ENCODE assay signal across 22 cellular contexts in genomic region chr3:126126811-126127431, GRCh38. TPM values are rescaled to one million over a fixed set of nuclear protein-coding genes. Genes with fewer than 3 reads are reported as not detected.
DNase-seq lines count a peak whose midpoint lies in the region; ATAC-seq and TF ChIP-seq lines count a peak whose summit lies in the region.
"Had no signal": no experiment of that assay in that cellular context is flagged by ENCODE, and none has a peak within 500 bp of the region (broad histone marks: within the 10 kb centered on the region; RNA-seq: fewer than 3 reads in every experiment).

No MANE protein-coding gene starts in this region.

- no peaks in the 10 kb centered on the region for H3K9me3 Mint-ChIP-seq in stimulated activated naive B cell treated with anti-CD40 and anti-IgM and Interleukin-4, amounts not matched to agents 10 μg/mL and 1 μg/mL and 100 μg/mL, for 72 hours

- no peaks in the 10 kb centered on the region for H3K9me3 ChIP-seq in colonic mucosa
- H3K9me3 ChIP-seq in mucosa of descending colon, result no peaks in the 10 kb centered on the region
- no peaks in the 10 kb centered on the region for H3K9me3 ChIP-seq in stomach
- H3K9me3 ChIP-seq: A549, BLaER1, testis had no signal

- H3K4me3 Mint-ChIP-seq in stimulated activated naive B cell treated with anti-CD40 and anti-IgM and Interleukin-4, amounts not matched to agents 10 μg/mL and 1 μg/mL and 100 μg/mL, for 72 hours, result no peak overlapping the region

- H3K4me1 Mint-ChIP-seq in stimulated activated naive B cell treated with anti-CD40 and anti-IgM and Interleukin-4, amounts not matched to agents 10 μg/mL and 1 μg/mL and 100 μg/mL, for 72 hours, result no peaks in the 10 kb centered on the region

- no peak overlapping the region for H3K9ac ChIP-seq in colonic mucosa (ENCODE audit: low read depth in 2 of 2, low read length in 2 of 2)
- H3K9ac ChIP-seq: BLaER1 had no signal

- no peak for TF ChIP-seq EP300 in stomach (IDR thresholded peaks at IDR 0.05)

- WGBS in stomach, 5 donors, result 77 to 92% (median 84%) methylated on average over 10 of the region's 10 CpGs

- no peak for TF ChIP-seq CTCF in colonic mucosa (IDR thresholded peaks at IDR 0.05)
- no peak for TF ChIP-seq CTCF in mucosa of descending colon (IDR thresholded peaks at IDR 0.05)
- no peak for TF ChIP-seq CTCF in stomach (IDR thresholded peaks at IDR 0.05)

- H3K27me3 ChIP-seq in colonic mucosa (no peaks in the 10 kb centered on the region), stomach (no peaks in the 10 kb centered on the region)
- H3K27me3 ChIP-seq: BLaER1, testis had no signal

- H3K36me3 ChIP-seq in colonic mucosa (no peaks in the 10 kb centered on the region), mucosa of descending colon (ENCODE audit: low read depth) (no peaks in the 10 kb centered on the region), stomach (no peaks in the 10 kb centered on the region)
- H3K36me3 ChIP-seq: BLaER1 had no signal

- no peak overlapping the region for H3K27ac Mint-ChIP-seq in stimulated activated naive B cell treated with anti-CD40 and anti-IgM and Interleukin-4, amounts not matched to agents 10 μg/mL and 1 μg/mL and 100 μg/mL, for 72 hours

- TF ChIP-seq POLR2A in stomach (IDR thresholded peaks at IDR 0.05), result no peak

- H3K4me1 ChIP-seq in colonic mucosa (no peaks in the 10 kb centered on the region), mucosa of descending colon (ENCODE audit: low read depth) (no peaks in the 10 kb centered on the region), stomach (peaks cover 6 to 20% (median 16%) of the 10 kb centered on the region in 4 donors)
- H3K4me1 ChIP-seq: A549, BLaER1, testis had no signal

- ATAC-seq in mucosa of descending colon, result no peak
- ATAC-seq in stimulated activated naive B cell treated with anti-CD40 and anti-IgM and Interleukin-4, amounts not matched to agents 10 μg/mL and 1 μg/mL and 100 μg/mL, for 72 hours (replicated peaks), result no peak
- ATAC-seq: A549 had no signal

- H3K4me3 ChIP-seq in colonic mucosa (no peak overlapping the region), mucosa of descending colon (no peak overlapping the region), stomach (no peak overlapping the region)
- H3K4me3 ChIP-seq: A549, BLaER1, testis had no signal

- intact Hi-C loops in colonic mucosa (cut with DNase I), result no loop called here
- intact Hi-C loops in mucosa of descending colon (cut with DNase I, micrococcal nuclease), result no loop called here
- intact Hi-C loops in stomach (cut with DNase I; ENCODE audit: low total_unique reads), result loop anchor here (10.0 kb wide), 1 partner anchor 268 kb away; the partner anchor contains the start of gene CFAP100

- no peak overlapping the region for H3K27ac ChIP-seq in colonic mucosa
- no peak overlapping the region for H3K27ac ChIP-seq in stomach
- H3K27ac ChIP-seq: A549, BLaER1, testis, VCaP had no signal

- H3K27me3 Mint-ChIP-seq in stimulated activated naive B cell treated with anti-CD40 and anti-IgM and Interleukin-4, amounts not matched to agents 10 μg/mL and 1 μg/mL and 100 μg/mL, for 72 hours, result peaks cover 4 to 5% of the 10 kb centered on the region in 2 donors

- no peaks in the 10 kb centered on the region for H3K36me3 Mint-ChIP-seq in stimulated activated naive B cell treated with anti-CD40 and anti-IgM and Interleukin-4, amounts not matched to agents 10 μg/mL and 1 μg/mL and 100 μg/mL, for 72 hours

- DNase-seq in activated CD8-positive, alpha-beta memory T cell treated with anti-CD3 and anti-CD28 coated beads for 24 hours, result peak; percentile 45
- DNase-seq in activated CD8-positive, alpha-beta memory T cell treated with anti-CD3 and anti-CD28 coated beads, Interleukin-2, amount 50 U/mL, for 4 hours, result no peak
- peak; percentile 10 for DNase-seq in colonic mucosa
- peak in 2 of 3 donors; percentile 10 to 23 for DNase-seq in mucosa of descending colon
- peak; percentile 16 for DNase-seq in stomach
- DNase-seq in stimulated activated naive B cell treated with anti-CD40 and anti-IgM and Interleukin-4, amounts not matched to agents 10 μg/mL and 1 μg/mL and 100 μg/mL, for 72 hours, result no peak
- DNase-seq in stimulated activated CD4-positive, alpha-beta T cell treated with anti-CD3 and anti-CD28 coated beads, Interleukin-1b, Interleukin-23, amount 100 ng/mL, for 48 hours, result no peak
- DNase-seq in NCI-H345 treated with DMSO at 0.1 percent for 48 hours (lab: John Stamatoyannopoulos, UW; ENCODE audit: unreplicated experiment), result no peak
- DNase-seq: foreskin fibroblast; NCI-H1694 treated with DMSO at 0.1 percent for 48 hours; NCI-H446; small intestine; stimulated activated CD4-positive, alpha-beta T cell treated with anti-CD3 and anti-CD28 coated beads, Interleukin-4, amount 100 ng/mL, for 4 hours; testis had no signal

RNA-seq across cellular contexts. Expression of gene SLC41A3, which starts 43.0 kb away (rescaled TPM):
- 10 to 100 TPM; 27.6 to 33.1 TPM for total RNA-seq in colonic mucosa
- 10 to 100 TPM; 23.0 to 33.9 (median 31.2) TPM for total RNA-seq in mucosa of descending colon
- total RNA-seq in stomach, result 10 to 100 TPM; 27.7 to 81.7 (median 43.6) TPM
- 10 to 100 TPM; 15.4 to 23.5 (median 18.0) TPM for polyA plus RNA-seq in stomach

RNA-seq across cellular contexts. Expression of gene ALDH1L1, which starts 53.5 kb away (rescaled TPM):
- total RNA-seq in colonic mucosa, result 10 to 100 TPM; 15.3 to 25.6 TPM
- 10 to 100 TPM; 14.3 to 27.4 (median 15.0) TPM for total RNA-seq in mucosa of descending colon
- 10 to 100 TPM in 1 of 5 donors, 1 to 10 TPM in 4; 2.6 to 17.4 (median 5.9) TPM for total RNA-seq in stomach
- polyA plus RNA-seq in stomach, result 1 to 10 TPM; 1.4 to 9.8 (median 4.4) TPM
- total RNA-seq: activated CD8-positive, alpha-beta memory T cell treated with anti-CD3 and anti-CD28 coated beads for 36 hours; astrocyte; endothelial cell of umbilical vein; G401; T-helper 1 cell treated with Interleukin-12 subunit alpha and Interleukin-12 subunit beta and Interleukin-4 antibody, amounts not matched to agents 30 ng/mL and 1 ng/mL, for 36 hours had no signal
- polyA plus RNA-seq: endothelial cell of umbilical vein had no signal

Comparison
In these comparisons a context has a peak if more than half of its experiments do, and no peak if none do; other contexts are left out.
1. DNase-seq: peak in activated CD8-positive, alpha-beta memory T cell treated with anti-CD3 and anti-CD28 coated beads for 24 hours (single experiment), colonic mucosa (single experiment), mucosa of descending colon (2 of 3) and stomach (single experiment); none in activated CD8-positive, alpha-beta memory T cell treated with anti-CD3 and anti-CD28 coated beads, Interleukin-2, amount 50 U/mL, for 4 hours (single experiment), stimulated activated naive B cell treated with anti-CD40 and anti-IgM and Interleukin-4, amounts not matched to agents 10 μg/mL and 1 μg/mL and 100 μg/mL, for 72 hours (single experiment), stimulated activated CD4-positive, alpha-beta T cell treated with anti-CD3 and anti-CD28 coated beads, Interleukin-1b, Interleukin-23, amount 100 ng/mL, for 48 hours (single experiment) and NCI-H345 treated with DMSO at 0.1 percent for 48 hours (single experiment).